ENCODE assay signal across 19 cellular contexts in the genomic region with DNA sequence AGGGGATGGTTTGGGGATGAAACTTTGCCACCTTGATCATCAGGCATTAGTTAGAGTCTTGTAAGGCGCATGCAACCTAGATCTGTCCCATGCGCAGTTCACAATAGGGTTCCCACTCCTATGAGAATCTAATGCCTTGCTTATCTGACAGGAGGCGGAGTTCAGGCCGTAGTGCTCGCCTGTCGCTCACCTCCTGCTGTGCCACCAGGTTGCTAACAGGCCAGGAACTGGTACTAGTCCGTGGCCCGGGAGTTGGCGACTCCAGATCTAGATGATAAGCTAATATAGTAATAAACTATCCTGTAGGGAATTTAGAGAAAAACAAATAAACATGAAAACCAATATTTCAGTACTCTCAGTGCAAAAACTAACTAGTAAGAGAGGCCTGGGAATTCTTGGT.
DNase-seq lines count a peak whose midpoint lies in the region; ATAC-seq, FAIRE-seq and TF ChIP-seq lines count a peak whose summit lies in the region.
"Had no signal": no experiment of that assay in that cellular context is flagged by ENCODE, and none has a peak within 500 bp of the region (broad histone marks: within the 10 kb centered on the region; RNA-seq: fewer than 3 reads in every experiment).

No MANE protein-coding gene starts in this region.

- TF ChIP-seq EP300 in gastroesophageal sphincter (IDR thresholded peaks at IDR 0.05): no peak

- no peak overlapping the region for H3K27ac Mint-ChIP-seq in WTC11
- H3K27ac Mint-ChIP-seq: B cell; CD4-positive, CD25-positive, alpha-beta regulatory T cell; CD8-positive, alpha-beta T cell had no signal

- H3K9me3 ChIP-seq in kidney (ENCODE audit: control insufficient read depth in 1 of 2, low read length in 2 of 2) (peaks cover 0 to 3% of the 10 kb centered on the region in 2 donors), gastroesophageal sphincter (no peaks in the 10 kb centered on the region), breast epithelium (no peaks in the 10 kb centered on the region)
- H3K9me3 ChIP-seq: BLaER1, Caco-2 had no signal

- H3K27me3 Mint-ChIP-seq in WTC11 (ENCODE audit: low read depth): peaks cover 30% of the 10 kb centered on the region
- H3K27me3 Mint-ChIP-seq: B cell; CD4-positive, CD25-positive, alpha-beta regulatory T cell had no signal

- H3K4me1 Mint-ChIP-seq in WTC11: no peaks in the 10 kb centered on the region
- H3K4me1 Mint-ChIP-seq: B cell; CD4-positive, CD25-positive, alpha-beta regulatory T cell had no signal

- POLR2A ChIA-PET in WTC11 (lab: Charles Lee): no interaction called here

- no peak overlapping the region for H3K4me3 Mint-ChIP-seq in WTC11
- H3K4me3 Mint-ChIP-seq: B cell; CD4-positive, CD25-positive, alpha-beta regulatory T cell; CD8-positive, alpha-beta T cell had no signal

- ATAC-seq in WTC11: no peak
- no peak for ATAC-seq in gastroesophageal sphincter
- ATAC-seq in GM21529 (IDR thresholded peaks at IDR 0.05; ENCODE audit: unreplicated experiment): no peak
- ATAC-seq: CD8-positive, alpha-beta T cell had no signal

- no peaks in the 10 kb centered on the region for H3K27me3 ChIP-seq in gastroesophageal sphincter
- no peaks in the 10 kb centered on the region for H3K27me3 ChIP-seq in breast epithelium
- H3K27me3 ChIP-seq: BLaER1 had no signal

- TF ChIP-seq POLR2A in gastroesophageal sphincter (IDR thresholded peaks at IDR 0.05) (no peak), breast epithelium (IDR thresholded peaks at IDR 0.05) (no peak)

- DNase-seq in WTC11 (ENCODE audit: low spot score): peak; percentile 28
- peak; percentile 36 for DNase-seq in kidney
- peak; percentile 66 for DNase-seq in posterior vena cava (ENCODE audit: low spot score)
- no peak for DNase-seq in breast epithelium (ENCODE audit: low spot score in 2 of 2)
- DNase-seq: Caco-2; CD4-positive, CD25-positive, alpha-beta regulatory T cell; CD8-positive, alpha-beta T cell; DMS153; DND-41; GOT3; HCEC 1CT had no signal

- WGBS in gastroesophageal sphincter (ENCODE audit: low coverage in 1 of 2), 2 donors: 73 to 80% methylated on average over 1 to 3 of the region's 9 CpGs

- H3K4me1 ChIP-seq in kidney (ENCODE audit: control insufficient read depth in 1 of 2, insufficient read depth in 1 of 2, low read depth in 1 of 2, low read length in 2 of 2): no peaks in the 10 kb centered on the region
- no peaks in the 10 kb centered on the region for H3K4me1 ChIP-seq in gastroesophageal sphincter
- H3K4me1 ChIP-seq in breast epithelium: no peaks in the 10 kb centered on the region
- H3K4me1 ChIP-seq: BLaER1, Caco-2 had no signal

- CTCF ChIA-PET in WTC11 (lab: Charles Lee): no interaction called here

- H3K36me3 ChIP-seq in kidney (ENCODE audit: control insufficient read depth in 1 of 2, insufficient read depth in 2 of 2, low read length in 2 of 2) (no peaks in the 10 kb centered on the region), gastroesophageal sphincter (no peaks in the 10 kb centered on the region), breast epithelium (no peaks in the 10 kb centered on the region)
- H3K36me3 ChIP-seq: BLaER1 had no signal

- H3K4me3 ChIP-seq in kidney (ENCODE audit: low read length in 2 of 2) (no peak overlapping the region), gastroesophageal sphincter (no peak overlapping the region), breast epithelium (no peak overlapping the region)
- H3K4me3 ChIP-seq: BLaER1 had no signal

- FAIRE-seq in kidney (lab: Jason Lieb, UNC): no peak
- FAIRE-seq: G401.6, GM12892, H54 had no signal

- no peaks in the 10 kb centered on the region for H3K9me3 Mint-ChIP-seq in WTC11

- intact Hi-C loops in kidney (cut with DNase I) (no loop called here), posterior vena cava (cut with DNase I) (no loop called here), breast epithelium (cut with DNase I; ENCODE audit: low total_unique reads) (no loop called here)

- TF ChIP-seq CTCF in WTC11 (IDR thresholded peaks at IDR 0.05) (no peak), kidney (IDR thresholded peaks at IDR 0.05; ENCODE audit: borderline replicate concordance, extremely low read depth, insufficient read depth) (no peak), gastroesophageal sphincter (IDR thresholded peaks at IDR 0.05) (no peak), breast epithelium (IDR thresholded peaks at IDR 0.05) (no peak)

- H3K36me3 Mint-ChIP-seq in WTC11: no peaks in the 10 kb centered on the region
- H3K36me3 Mint-ChIP-seq: CD4-positive, CD25-positive, alpha-beta regulatory T cell; CD8-positive, alpha-beta T cell had no signal

- H3K27ac ChIP-seq in kidney (ENCODE audit: low read depth in 2 of 2, low read length in 2 of 2) (no peak overlapping the region), gastroesophageal sphincter (no peak overlapping the region), breast epithelium (no peak overlapping the region)
- H3K27ac ChIP-seq: BLaER1, C4-2B had no signal

- no peak overlapping the region for H3K9ac ChIP-seq in kidney (ENCODE audit: low read length in 2 of 2)
- H3K9ac ChIP-seq: BLaER1 had no signal

TF ChIP-seq in WTC11, 78 proteins besides CTCF, POLR2A, EP300 and RAD21 (continues in another document):
- no peak for TF ChIP-seq GTF2I (CRISPR knock-in tag; conservative IDR thresholded peaks at IDR 0.05)
- TF ChIP-seq FOXK1 (CRISPR knock-in tag; IDR thresholded peaks at IDR 0.05): no peak
- TF ChIP-seq SMAD3 (CRISPR knock-in tag; IDR thresholded peaks at IDR 0.05; ENCODE audit: borderline replicate concordance): no peak
- no peak for TF ChIP-seq GABPB1 (CRISPR knock-in tag; IDR thresholded peaks at IDR 0.05)
- TF ChIP-seq NFE2L1 (CRISPR knock-in tag; IDR thresholded peaks at IDR 0.05): no peak
- no peak for TF ChIP-seq TEAD4 (CRISPR knock-in tag; IDR thresholded peaks at IDR 0.05)
- TF ChIP-seq ZBTB43 (CRISPR knock-in tag; IDR thresholded peaks at IDR 0.05): no peak
- no peak for TF ChIP-seq PRRX2 (CRISPR knock-in tag; IDR thresholded peaks at IDR 0.05)
- TF ChIP-seq, protein P1, sequence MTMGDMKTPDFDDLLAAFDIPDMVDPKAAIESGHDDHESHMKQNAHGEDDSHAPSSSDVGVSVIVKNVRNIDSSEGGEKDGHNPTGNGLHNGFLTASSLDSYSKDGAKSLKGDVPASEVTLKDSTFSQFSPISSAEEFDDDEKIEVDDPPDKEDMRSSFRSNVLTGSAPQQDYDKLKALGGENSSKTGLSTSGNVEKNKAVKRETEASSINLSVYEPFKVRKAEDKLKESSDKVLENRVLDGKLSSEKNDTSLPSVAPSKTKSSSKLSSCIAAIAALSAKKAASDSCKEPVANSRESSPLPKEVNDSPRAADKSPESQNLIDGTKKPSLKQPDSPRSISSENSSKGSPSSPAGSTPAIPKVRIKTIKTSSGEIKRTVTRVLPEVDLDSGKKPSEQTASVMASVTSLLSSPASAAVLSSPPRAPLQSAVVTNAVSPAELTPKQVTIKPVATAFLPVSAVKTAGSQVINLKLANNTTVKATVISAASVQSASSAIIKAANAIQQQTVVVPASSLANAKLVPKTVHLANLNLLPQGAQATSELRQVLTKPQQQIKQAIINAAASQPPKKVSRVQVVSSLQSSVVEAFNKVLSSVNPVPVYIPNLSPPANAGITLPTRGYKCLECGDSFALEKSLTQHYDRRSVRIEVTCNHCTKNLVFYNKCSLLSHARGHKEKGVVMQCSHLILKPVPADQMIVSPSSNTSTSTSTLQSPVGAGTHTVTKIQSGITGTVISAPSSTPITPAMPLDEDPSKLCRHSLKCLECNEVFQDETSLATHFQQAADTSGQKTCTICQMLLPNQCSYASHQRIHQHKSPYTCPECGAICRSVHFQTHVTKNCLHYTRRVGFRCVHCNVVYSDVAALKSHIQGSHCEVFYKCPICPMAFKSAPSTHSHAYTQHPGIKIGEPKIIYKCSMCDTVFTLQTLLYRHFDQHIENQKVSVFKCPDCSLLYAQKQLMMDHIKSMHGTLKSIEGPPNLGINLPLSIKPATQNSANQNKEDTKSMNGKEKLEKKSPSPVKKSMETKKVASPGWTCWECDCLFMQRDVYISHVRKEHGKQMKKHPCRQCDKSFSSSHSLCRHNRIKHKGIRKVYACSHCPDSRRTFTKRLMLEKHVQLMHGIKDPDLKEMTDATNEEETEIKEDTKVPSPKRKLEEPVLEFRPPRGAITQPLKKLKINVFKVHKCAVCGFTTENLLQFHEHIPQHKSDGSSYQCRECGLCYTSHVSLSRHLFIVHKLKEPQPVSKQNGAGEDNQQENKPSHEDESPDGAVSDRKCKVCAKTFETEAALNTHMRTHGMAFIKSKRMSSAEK (CRISPR knock-in tag; IDR thresholded peaks at IDR 0.05; ENCODE audit: borderline replicate concordance): no peak
- TF ChIP-seq, protein P2, sequence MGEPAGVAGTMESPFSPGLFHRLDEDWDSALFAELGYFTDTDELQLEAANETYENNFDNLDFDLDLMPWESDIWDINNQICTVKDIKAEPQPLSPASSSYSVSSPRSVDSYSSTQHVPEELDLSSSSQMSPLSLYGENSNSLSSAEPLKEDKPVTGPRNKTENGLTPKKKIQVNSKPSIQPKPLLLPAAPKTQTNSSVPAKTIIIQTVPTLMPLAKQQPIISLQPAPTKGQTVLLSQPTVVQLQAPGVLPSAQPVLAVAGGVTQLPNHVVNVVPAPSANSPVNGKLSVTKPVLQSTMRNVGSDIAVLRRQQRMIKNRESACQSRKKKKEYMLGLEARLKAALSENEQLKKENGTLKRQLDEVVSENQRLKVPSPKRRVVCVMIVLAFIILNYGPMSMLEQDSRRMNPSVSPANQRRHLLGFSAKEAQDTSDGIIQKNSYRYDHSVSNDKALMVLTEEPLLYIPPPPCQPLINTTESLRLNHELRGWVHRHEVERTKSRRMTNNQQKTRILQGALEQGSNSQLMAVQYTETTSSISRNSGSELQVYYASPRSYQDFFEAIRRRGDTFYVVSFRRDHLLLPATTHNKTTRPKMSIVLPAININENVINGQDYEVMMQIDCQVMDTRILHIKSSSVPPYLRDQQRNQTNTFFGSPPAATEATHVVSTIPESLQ (CRISPR knock-in tag; IDR thresholded peaks at IDR 0.05): no peak
- no peak for TF ChIP-seq E2F5 (CRISPR knock-in tag; IDR thresholded peaks at IDR 0.05)

Comparison
In these comparisons a context has a peak if more than half of its experiments do, and no peak if none do; other contexts are left out.
1. DNase-seq: peak in WTC11 (single experiment), kidney (single experiment) and posterior vena cava (single experiment); none in breast epithelium (0 of 2).